Comparison of ENCODE assay signal across 1 cellular context in genomic region chr7:149620961-149621360, GRCh38.
TF ChIP-seq lines count a peak whose summit lies in the region.

No MANE protein-coding gene starts in this region.

TF ChIP-seq in GM12878, 131 proteins besides CTCF, POLR2A, EP300 and RAD21 (continued from another document and continues in another):
- no peak for TF ChIP-seq BCLAF1 (IDR thresholded peaks at IDR 0.05)
- no peak for TF ChIP-seq ZSCAN29 (IDR thresholded peaks at IDR 0.05)
- no peak for TF ChIP-seq IRF3 (IDR thresholded peaks at IDR 0.05)
- no peak for TF ChIP-seq REST (IDR thresholded peaks at IDR 0.05; ENCODE audit: low read depth, low read length)
- no peak for TF ChIP-seq WRNIP1 (IDR thresholded peaks at IDR 0.05; ENCODE audit: borderline replicate concordance, low read depth, low read length)
- TF ChIP-seq RFX5 (IDR thresholded peaks at IDR 0.05; ENCODE audit: low read depth, low read length) = no peak
- peak; percentile 76; the same call in 1 of the 2 replicates for TF ChIP-seq CBFB (IDR thresholded peaks at IDR 0.05; ENCODE audit: low read depth)
- no peak for TF ChIP-seq MLLT1 (IDR thresholded peaks at IDR 0.05)
- TF ChIP-seq YY1 (IDR thresholded peaks at IDR 0.05; ENCODE audit: low read depth, low read length) = no peak
- no peak for TF ChIP-seq RB1 (IDR thresholded peaks at IDR 0.05; ENCODE audit: borderline replicate concordance)
- TF ChIP-seq KDM1A (IDR thresholded peaks at IDR 0.05; ENCODE audit: borderline replicate concordance) = no peak
- TF ChIP-seq ZNF687 (IDR thresholded peaks at IDR 0.05) = no peak
- no peak for TF ChIP-seq HDAC6 (IDR thresholded peaks at IDR 0.05; ENCODE audit: unreplicated experiment)
- no peak for TF ChIP-seq JUNB (IDR thresholded peaks at IDR 0.05)
- TF ChIP-seq NR2F1 (conservative IDR thresholded peaks at IDR 0.05) = peak; percentile 75
- TF ChIP-seq SP1 (IDR thresholded peaks at IDR 0.05; ENCODE audit: low read depth, low read length) = no peak
- no peak for TF ChIP-seq RBBP5 (conservative IDR thresholded peaks at IDR 0.05)
- TF ChIP-seq NFIC (IDR thresholded peaks at IDR 0.05; ENCODE audit: low read depth, low read length) = 0 out of 2 replicates have a peak, but pooled peaks have one; percentile 31
- 0 out of 2 replicates have a peak, but pooled peaks have one; percentile 32 for TF ChIP-seq NBN (IDR thresholded peaks at IDR 0.05)
- TF ChIP-seq YBX1 (IDR thresholded peaks at IDR 0.05) = no peak
- no peak for TF ChIP-seq ATF3 (IDR thresholded peaks at IDR 0.05; ENCODE audit: borderline replicate concordance, extremely low read depth, low read depth, low read length)
- TF ChIP-seq ETV6 (conservative IDR thresholded peaks at IDR 0.05 in 1 of 2, IDR thresholded peaks at IDR 0.05 in 1 of 2; ENCODE audit: borderline replicate concordance in 1 of 2, low read depth in 1 of 2) = no peak
- TF ChIP-seq RAD51 (IDR thresholded peaks at IDR 0.05) = peak; percentile 55
- TF ChIP-seq STAT3 (IDR thresholded peaks at IDR 0.05; ENCODE audit: low read depth, low read length) = no peak
- no peak for TF ChIP-seq SKIL (IDR thresholded peaks at IDR 0.05; ENCODE audit: low read depth, poor library complexity, severe bottlenecking)
- TF ChIP-seq SREBF2 (IDR thresholded peaks at IDR 0.05; ENCODE audit: low read length) = no peak
- TF ChIP-seq IRF4 (IDR thresholded peaks at IDR 0.05; ENCODE audit: low read depth, low read length) = no peak
- no peak for TF ChIP-seq SUPT20H (IDR thresholded peaks at IDR 0.05; ENCODE audit: borderline replicate concordance, control insufficient read depth, low read depth, low read length)
- TF ChIP-seq TCF3 (IDR thresholded peaks at IDR 0.05; ENCODE audit: borderline replicate concordance, insufficient read depth, low read depth, low read length) = 0 out of 2 replicates have a peak, but pooled peaks have one; percentile 43
- peak; percentile 92 for TF ChIP-seq CREB1 (IDR thresholded peaks at IDR 0.05; ENCODE audit: low read depth)
- no peak for TF ChIP-seq ZNF622 (IDR thresholded peaks at IDR 0.05)
- 0 out of 2 replicates have a peak, but pooled peaks have one; percentile 25 for TF ChIP-seq CBX5 (IDR thresholded peaks at IDR 0.05; ENCODE audit: low read depth)
- no peak for TF ChIP-seq SRF (IDR thresholded peaks at IDR 0.05; ENCODE audit: low read depth in 2 of 2, low read length in 2 of 2)
- no peak for TF ChIP-seq E4F1 (IDR thresholded peaks at IDR 0.05; ENCODE audit: borderline replicate concordance, partially characterized antibody)
- no peak for TF ChIP-seq EZH2 (IDR thresholded peaks at IDR 0.05; ENCODE audit: borderline replicate concordance, control insufficient read depth, low read depth, low read length)
- no peak for TF ChIP-seq NR2C2 (IDR thresholded peaks at IDR 0.05; ENCODE audit: borderline replicate concordance, control insufficient read depth, insufficient read length, low read depth)
- TF ChIP-seq BHLHE40 (IDR thresholded peaks at IDR 0.05; ENCODE audit: borderline replicate concordance in 1 of 2, low read depth in 2 of 2, low read length in 1 of 2) = peak; percentile 81 to 93
- no peak; the same call in 1 of the 2 replicates for TF ChIP-seq USF2 (IDR thresholded peaks at IDR 0.05; ENCODE audit: borderline replicate concordance, low read depth, low read length)
- TF ChIP-seq NFYA (IDR thresholded peaks at IDR 0.05; ENCODE audit: borderline replicate concordance, low read depth, low read length) = no peak
- peak; percentile 46; the same call in 1 of the 2 replicates for TF ChIP-seq HDGF (IDR thresholded peaks at IDR 0.05)
- no peak for TF ChIP-seq ZNF207 (IDR thresholded peaks at IDR 0.05; ENCODE audit: borderline replicate concordance)
- TF ChIP-seq JUND (IDR thresholded peaks at IDR 0.05; ENCODE audit: low read depth, low read length) = no peak
- no peak for TF ChIP-seq SMAD1 (IDR thresholded peaks at IDR 0.05; ENCODE audit: low read depth, partially characterized antibody)
